ENCODE assay signal across 16 cellular contexts in the genomic region with DNA sequence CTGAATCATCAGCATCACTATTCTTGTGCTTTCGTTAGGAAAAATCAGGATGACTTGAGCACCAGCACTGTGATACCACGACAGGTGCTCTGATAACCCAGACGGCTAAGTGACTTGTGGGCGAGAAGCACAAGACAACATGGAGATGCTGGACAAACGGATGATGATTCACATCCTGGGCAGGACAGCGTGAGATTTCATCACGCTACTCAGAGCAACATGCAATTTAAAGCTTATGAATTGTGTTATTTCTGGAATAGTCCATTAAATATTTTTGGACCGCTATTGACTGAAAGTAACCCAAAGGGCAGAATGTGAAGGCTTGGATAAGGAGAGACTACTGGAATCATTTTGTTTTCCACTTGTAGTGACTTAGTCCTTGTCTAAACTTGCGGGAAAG.
A peak's percentile ranks its signal among the peaks of the same experiment; 100 is the strongest.
DNase-seq lines count a peak whose midpoint lies in the region; ATAC-seq and TF ChIP-seq lines count a peak whose summit lies in the region.
"Had no signal": no experiment of that assay in that cellular context is flagged by ENCODE, and none has a peak within 500 bp of the region (broad histone marks: within the 10 kb centered on the region; RNA-seq: fewer than 3 reads in every experiment).

No MANE protein-coding gene starts in this region.

- TF ChIP-seq CTCF in AG09309 (IDR thresholded peaks at IDR 0.05; ENCODE audit: control insufficient read depth, insufficient read depth, low read depth, low read length, missing control alignments): no peak
- no peak for TF ChIP-seq CTCF in astrocyte of the spinal cord (IDR thresholded peaks at IDR 0.05; ENCODE audit: low read depth, low read length)

- DNase-seq in AG09309 (ENCODE audit: low read depth): peak; percentile 74
- DNase-seq in M059J (ENCODE audit: low read depth): peak; percentile 79
- DNase-seq in astrocyte of the spinal cord (ENCODE audit: low read depth, low spot score): peak; percentile 53
- DNase-seq in kidney glomerular epithelial cell (lab: John Stamatoyannopoulos, UW): peak; percentile 10
- DNase-seq in Ammon's horn (ENCODE audit: low spot score): no peak
- DNase-seq in KBM-7: no peak
- DNase-seq in activated CD8-positive, alpha-beta memory T cell treated with anti-CD3 and anti-CD28 coated beads, Interleukin-2, amount 50 U/mL, for 4 hours: no peak
- DNase-seq: activated CD4-positive, alpha-beta T cell treated with anti-CD3 and anti-CD28 coated beads, Interleukin-2, amount 50 U/mL, for 4 hours; GF-D8; NCI-H1930; stimulated activated CD4-positive, alpha-beta T cell treated with anti-CD3 and anti-CD28 coated beads, Interleukin-4, amount 100 ng/mL, for 24 hours; stimulated activated naive CD4-positive, alpha-beta T cell treated with Interleukin-2 at 50 U/mL for 16 hours; T-helper 2 cell had no signal

- H3K4me3 ChIP-seq in AG09309 (ENCODE audit: control insufficient read depth, low read depth, low read length): no peak overlapping the region
- no peak overlapping the region for H3K4me3 ChIP-seq in astrocyte of the spinal cord (ENCODE audit: low read depth, low read length)
- H3K4me3 ChIP-seq: BLaER1, prostate gland had no signal

- ATAC-seq in GM18519 (IDR thresholded peaks at IDR 0.05; ENCODE audit: low FRiP score, unreplicated experiment): no peak

- in situ Hi-C loops in astrocyte of the spinal cord (cut with HindIII; ENCODE audit: low sequenced_read_pairs): no loop called here
- in situ Hi-C loops in KBM-7 (cut with MboI; ENCODE audit: low pct_unique_long_range_greater_than_20kb, low sequenced_read_pairs): no loop called here

Comparison
In these comparisons a context has a peak if more than half of its experiments do, and no peak if none do; other contexts are left out.
1. DNase-seq: peak in AG09309 (single experiment), M059J (single experiment), astrocyte of the spinal cord (single experiment) and kidney glomerular epithelial cell (single experiment); none in Ammon's horn (single experiment), KBM-7 (single experiment) and activated CD8-positive, alpha-beta memory T cell treated with anti-CD3 and anti-CD28 coated beads, Interleukin-2, amount 50 U/mL, for 4 hours (single experiment).